Comparison of ENCODE assay signal across 13 cellular contexts in genomic region chrX:130184857-130185256, GRCh38.
"Had no signal": no experiment of that assay in that cellular context is flagged by ENCODE, and none has a peak within 500 bp of the region (broad histone marks: within the 10 kb centered on the region; RNA-seq: fewer than 3 reads in every experiment).

No MANE protein-coding gene starts in this region.

- H3K4me3 Mint-ChIP-seq: neural crest cell had no signal

- H3K27me3 ChIP-seq: brain microvascular endothelial cell, gastroesophageal sphincter, ovary, SJCRH30, testis had no signal

- H3K4me1 ChIP-seq: gastroesophageal sphincter, SJCRH30, testis had no signal

- ATAC-seq: gastroesophageal sphincter; stimulated activated naive CD8-positive, alpha-beta T cell treated with anti-CD3 and anti-CD28 coated beads, Interleukin-15, amount 100 ng/mL, for 72 hours had no signal

- H3K4me3 ChIP-seq: gastroesophageal sphincter, ovary, SJCRH30, testis had no signal

- DNase-seq: activated effector memory CD4-positive, alpha-beta T cell treated with anti-CD3 and anti-CD28 coated beads, Interleukin-2, amount 50 U/mL, for 16 hours; activated T-cell treated with anti-CD3 and anti-CD28 coated beads, Interleukin-2, amount 50 U/mL, for 1 hour; brain microvascular endothelial cell; effector memory CD4-positive, alpha-beta T cell; kidney; ovary; SJCRH30; stimulated activated CD4-positive, alpha-beta T cell treated with anti-CD3 and anti-CD28 coated beads, Interleukin-4, amount 100 ng/mL, for 1 hour; stimulated activated CD8-positive, alpha-beta memory T cell treated with anti-CD3 and anti-CD28 coated beads, Interleukin-4, amount 100 ng/mL, for 48 hours; stimulated activated naive CD8-positive, alpha-beta T cell treated with anti-CD3 and anti-CD28 coated beads, Interleukin-15, amount 100 ng/mL, for 72 hours; testis had no signal

- H3K27ac ChIP-seq: brain microvascular endothelial cell, gastroesophageal sphincter, ovary, SJCRH30, testis had no signal

- FAIRE-seq: kidney had no signal

- H3K9me3 Mint-ChIP-seq: stimulated activated naive CD8-positive, alpha-beta T cell treated with anti-CD3 and anti-CD28 coated beads, Interleukin-15, amount 100 ng/mL, for 72 hours had no signal

- H3K27me3 Mint-ChIP-seq: stimulated activated naive CD8-positive, alpha-beta T cell treated with anti-CD3 and anti-CD28 coated beads, Interleukin-15, amount 100 ng/mL, for 72 hours had no signal
